12 cellular contexts compared by ENCODE assay signal in genomic region chr14:73775339-73776193, GRCh38.
A peak's percentile ranks its signal among the peaks of the same experiment; 100 is the strongest.
DNase-seq lines count a peak whose midpoint lies in the region; ATAC-seq and TF ChIP-seq lines count a peak whose summit lies in the region.
"Had no signal": no experiment of that assay in that cellular context is flagged by ENCODE, and none has a peak within 500 bp of the region (broad histone marks: within the 10 kb centered on the region; RNA-seq: fewer than 3 reads in every experiment).

No MANE protein-coding gene starts in this region.

- CTCF ChIA-PET in CD8-positive, alpha-beta T cell (lab: Charles Lee) = interaction anchor here (1.0 to 2.7 kb wide), 6 partner anchors 8 to 47 kb away, joined by 3 to 15 read pairs (median 5); no protein-coding TSS in a partner anchor

- no peak overlapping the region for H3K4me3 ChIP-seq in CD8-positive, alpha-beta T cell (ENCODE audit: low read depth, low read length)
- H3K4me3 ChIP-seq in right atrium auricular region (no peak overlapping the region), spleen (no peak overlapping the region)

- peak overlapping the region; percentile 73 for H3K27ac Mint-ChIP-seq in CD8-positive, alpha-beta T cell

- TF ChIP-seq CTCF in CD8-positive, alpha-beta T cell (IDR thresholded peaks at IDR 0.05) = no peak
- TF ChIP-seq CTCF in right atrium auricular region (IDR thresholded peaks at IDR 0.05) = no peak
- no peak for TF ChIP-seq CTCF in spleen (IDR thresholded peaks at IDR 0.05 in 8 of 11, conservative IDR thresholded peaks at IDR 0.05 in 3 of 11)

- no peaks in the 10 kb centered on the region for H3K36me3 ChIP-seq in CD8-positive, alpha-beta T cell (ENCODE audit: insufficient read depth, low read length)
- H3K36me3 ChIP-seq in right atrium auricular region (no peaks in the 10 kb centered on the region), spleen (peaks cover 0 to 4% (median 0%) of the 10 kb centered on the region in 6 donors)

- TF ChIP-seq POLR2A in spleen (IDR thresholded peaks at IDR 0.05) = no peak

- H3K4me1 Mint-ChIP-seq in CD8-positive, alpha-beta T cell (ENCODE audit: low read depth) = peaks cover 77% of the 10 kb centered on the region

- peaks cover 12% of the 10 kb centered on the region for H3K36me3 Mint-ChIP-seq in CD8-positive, alpha-beta T cell

- POLR2A ChIA-PET in CD8-positive, alpha-beta T cell (lab: Charles Lee) = interaction anchor here (1.0 to 3.5 kb wide), 5 partner anchors 8 to 22 kb away, joined by 3 to 21 read pairs (median 5); no protein-coding TSS in a partner anchor

- no peaks in the 10 kb centered on the region for H3K9me3 ChIP-seq in CD8-positive, alpha-beta T cell (ENCODE audit: low read length)
- no peaks in the 10 kb centered on the region for H3K9me3 ChIP-seq in right atrium auricular region
- H3K9me3 ChIP-seq in spleen = no peaks in the 10 kb centered on the region

- intact Hi-C loops in CD8-positive, alpha-beta T cell (cut with DNase I, micrococcal nuclease) = loop anchor here in 1 of 2 experiments (1.0 to 2.0 kb wide), 2 partner anchors 11 to 47 kb away; no protein-coding TSS in a partner anchor
- intact Hi-C loops in spleen (cut with DNase I; ENCODE audit: low total_unique reads) = no loop called here

- no peak for DNase-seq in CD8-positive, alpha-beta T cell
- DNase-seq in NCI-H69 (lab: John Stamatoyannopoulos, UW) (peak; percentile 11), right atrium auricular region (ENCODE audit: low spot score) (no peak), spleen (no peak), iPS-NIHi11 (ENCODE audit: low spot score) (no peak), ureter (ENCODE audit: low spot score) (no peak)
- DNase-seq: activated CD8-positive, alpha-beta memory T cell treated with anti-CD3 and anti-CD28 coated beads, Interleukin-2, amount 50 U/mL, for 48 hours; NCI-H187 treated with DMSO at 0.1 percent for 48 hours; nucleus accumbens; OCI-M1 had no signal

- no peak overlapping the region for H3K27ac ChIP-seq in CD8-positive, alpha-beta T cell (ENCODE audit: low read depth, low read length)
- H3K27ac ChIP-seq in right atrium auricular region (peak overlapping the region; percentile 37), spleen (peak overlapping the region in 7 of 8 donors; percentile 31 to 82 (median 46))

- no peaks in the 10 kb centered on the region for H3K27me3 ChIP-seq in CD8-positive, alpha-beta T cell (ENCODE audit: insufficient read depth, low read length)
- no peaks in the 10 kb centered on the region for H3K27me3 ChIP-seq in right atrium auricular region
- no peaks in the 10 kb centered on the region for H3K27me3 ChIP-seq in spleen (replicated peaks in 1 of 7)

- no peak for ATAC-seq in CD8-positive, alpha-beta T cell
- no peak for ATAC-seq in GM19328 (IDR thresholded peaks at IDR 0.05; ENCODE audit: unreplicated experiment)

- H3K27me3 Mint-ChIP-seq in CD8-positive, alpha-beta T cell (ENCODE audit: low read depth) = no peaks in the 10 kb centered on the region

- peaks cover 70% of the 10 kb centered on the region for H3K4me1 ChIP-seq in CD8-positive, alpha-beta T cell (ENCODE audit: insufficient read depth, low read length)
- peaks cover 0 to 76% of the 10 kb centered on the region in 2 donors for H3K4me1 ChIP-seq in right atrium auricular region
- peaks cover 53 to 95% (median 87%) of the 10 kb centered on the region in 6 donors for H3K4me1 ChIP-seq in spleen

- WGBS in spleen, 5 donors = 82 to 93% (median 88%) methylated on average over 10 of the region's 10 CpGs

- H3K4me3 Mint-ChIP-seq in CD8-positive, alpha-beta T cell = no peak overlapping the region
- H3K4me3 Mint-ChIP-seq: T-helper 2 cell treated with Interferon-gamma antibody and Interleukin-4, amounts not matched to agents 5 μg/mL and 100 μg/mL, for 36 hours had no signal

- H3K9me3 Mint-ChIP-seq in CD8-positive, alpha-beta T cell = no peaks in the 10 kb centered on the region
- H3K9me3 Mint-ChIP-seq: T-helper 2 cell treated with Interferon-gamma antibody and Interleukin-4, amounts not matched to agents 5 μg/mL and 100 μg/mL, for 36 hours had no signal
